In the genomic region with DNA sequence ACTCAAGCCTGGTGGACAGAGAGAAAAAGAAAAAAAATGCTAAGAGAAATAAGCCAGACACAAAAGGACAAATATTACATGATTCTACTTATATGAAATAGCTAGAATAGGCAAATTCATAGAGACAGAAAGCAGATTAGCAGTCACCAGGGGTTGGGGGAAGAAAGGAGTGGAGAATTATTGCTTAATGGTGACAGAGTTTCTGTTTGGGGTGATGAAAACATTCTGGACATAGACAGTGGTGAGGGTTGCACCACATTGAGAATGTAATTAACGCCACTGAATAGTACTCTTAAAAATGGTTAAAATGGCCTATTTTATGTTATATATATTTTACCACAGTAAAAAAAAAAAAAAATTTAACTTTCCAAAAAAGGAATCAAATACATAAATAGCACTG, we compare ENCODE assay signal across 22 cellular contexts. TPM values are rescaled to one million over a fixed set of nuclear protein-coding genes. Genes with fewer than 3 reads are reported as not detected.
"Had no signal": no experiment of that assay in that cellular context is flagged by ENCODE, and none has a peak within 500 bp of the region (broad histone marks: within the 10 kb centered on the region; RNA-seq: fewer than 3 reads in every experiment).

No MANE protein-coding gene starts in this region.

- DNase-seq: activated CD4-positive, alpha-beta T cell treated with anti-CD3 and anti-CD28 coated beads for 1 hour; activated CD8-positive, alpha-beta memory T cell treated with anti-CD3 and anti-CD28 coated beads for 24 hours; activated CD8-positive, alpha-beta memory T cell treated with anti-CD3 and anti-CD28 coated beads, Interleukin-2, amount 50 U/mL, for 48 hours; activated effector memory CD4-positive, alpha-beta T cell treated with Interleukin-2 at 50 U/mL for 16 hours; activated naive CD4-positive, alpha-beta T cell treated with anti-CD3 and anti-CD28 coated beads, Interleukin-2, amount 10 ng/mL, durations not matched to agents 7 days and 5 days; activated naive CD8-positive, alpha-beta T cell treated with anti-CD3 and anti-CD28 coated beads, Interleukin-2, amount 50 U/mL, for 24 hours; activated T-cell treated with anti-CD3 and anti-CD28 coated beads, Interleukin-2, amount 50 U/mL, for 48 hours; anterior cingulate cortex; central memory CD4-positive, alpha-beta T cell; endodermal cell; foreskin fibroblast; stimulated activated CD4-positive, alpha-beta T cell treated with anti-CD3 and anti-CD28 coated beads, Interleukin-4, amount 100 ng/mL, for 24 hours; stomach; WERI-Rb-1 had no signal

- H3K9me3 ChIP-seq: stomach had no signal

- ATAC-seq: activated naive CD8-positive, alpha-beta T cell treated with anti-CD3 and anti-CD28 coated beads, Interleukin-2, amount 50 U/mL, for 24 hours; natural killer cell treated with Interleukin-12 subunit alpha and Interleukin-12 subunit beta and Interleukin-15 and Interleukin-18, amount 100 ng/mL, for 72 hours; sciatic nerve; stimulated activated effector memory CD8-positive, alpha-beta T cell treated with anti-CD3 and anti-CD28 coated beads, Interleukin-12 subunit alpha, Interleukin-12 subunit beta, amount 100 ng/mL, for 72 hours had no signal

- H3K27me3 ChIP-seq: hepatocyte, stomach had no signal

- H2AFZ ChIP-seq: hepatocyte had no signal

- H3K36me3 ChIP-seq: stomach, WERI-Rb-1 had no signal

- H3K4me3 ChIP-seq: hepatocyte, smooth muscle cell, stomach had no signal

- H3K4me2 ChIP-seq: hepatocyte, smooth muscle cell had no signal

- H3K27ac ChIP-seq: epithelial cell of prostate, hepatocyte, stomach, WERI-Rb-1 had no signal

- H3K79me2 ChIP-seq: hepatocyte had no signal

RNA-seq across cellular contexts. Expression of a gene that starts 46.2 kb away (rescaled TPM):
- total RNA-seq: endodermal cell; liver; natural killer cell treated with Interleukin-12 subunit alpha and Interleukin-12 subunit beta and Interleukin-15 and Interleukin-18, amount 100 ng/mL, for 72 hours; sciatic nerve; smooth muscle cell; stomach; temporal lobe had no signal
- polyA plus RNA-seq: hepatocyte, liver, smooth muscle cell, stomach had no signal
